In the genomic region with DNA sequence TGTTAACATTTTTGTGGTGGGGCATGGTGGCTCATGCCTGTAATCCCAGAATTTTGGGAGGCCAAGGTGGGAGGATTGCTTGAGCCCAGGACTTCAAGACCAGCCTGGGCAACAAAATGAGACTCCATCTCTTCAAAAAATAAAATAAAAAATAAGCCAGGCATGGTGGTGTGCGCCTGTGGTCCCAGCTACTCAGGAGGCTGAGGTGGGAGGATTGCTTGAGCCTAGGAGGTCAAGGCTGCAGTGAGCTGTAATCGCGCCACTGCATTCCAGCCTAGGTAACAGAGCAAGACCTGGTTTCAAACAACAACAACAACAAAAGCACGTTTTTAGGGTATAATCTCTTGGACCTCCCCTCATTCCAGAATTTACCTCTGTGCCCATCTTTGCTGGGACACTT, we compare ENCODE assay signal across 1 cellular context.
TF ChIP-seq lines count a peak whose summit lies in the region.

No MANE protein-coding gene starts in this region.

TF ChIP-seq in HepG2, 621 proteins besides CTCF, POLR2A, EP300 and RAD21:
- TF ChIP-seq, protein P1, sequence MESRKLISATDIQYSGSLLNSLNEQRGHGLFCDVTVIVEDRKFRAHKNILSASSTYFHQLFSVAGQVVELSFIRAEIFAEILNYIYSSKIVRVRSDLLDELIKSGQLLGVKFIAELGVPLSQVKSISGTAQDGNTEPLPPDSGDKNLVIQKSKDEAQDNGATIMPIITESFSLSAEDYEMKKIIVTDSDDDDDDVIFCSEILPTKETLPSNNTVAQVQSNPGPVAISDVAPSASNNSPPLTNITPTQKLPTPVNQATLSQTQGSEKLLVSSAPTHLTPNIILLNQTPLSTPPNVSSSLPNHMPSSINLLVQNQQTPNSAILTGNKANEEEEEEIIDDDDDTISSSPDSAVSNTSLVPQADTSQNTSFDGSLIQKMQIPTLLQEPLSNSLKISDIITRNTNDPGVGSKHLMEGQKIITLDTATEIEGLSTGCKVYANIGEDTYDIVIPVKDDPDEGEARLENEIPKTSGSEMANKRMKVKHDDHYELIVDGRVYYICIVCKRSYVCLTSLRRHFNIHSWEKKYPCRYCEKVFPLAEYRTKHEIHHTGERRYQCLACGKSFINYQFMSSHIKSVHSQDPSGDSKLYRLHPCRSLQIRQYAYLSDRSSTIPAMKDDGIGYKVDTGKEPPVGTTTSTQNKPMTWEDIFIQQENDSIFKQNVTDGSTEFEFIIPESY (CRISPR knock-in tag; IDR thresholded peaks at IDR 0.05) = peak; percentile 71
- TF ChIP-seq, protein P2, sequence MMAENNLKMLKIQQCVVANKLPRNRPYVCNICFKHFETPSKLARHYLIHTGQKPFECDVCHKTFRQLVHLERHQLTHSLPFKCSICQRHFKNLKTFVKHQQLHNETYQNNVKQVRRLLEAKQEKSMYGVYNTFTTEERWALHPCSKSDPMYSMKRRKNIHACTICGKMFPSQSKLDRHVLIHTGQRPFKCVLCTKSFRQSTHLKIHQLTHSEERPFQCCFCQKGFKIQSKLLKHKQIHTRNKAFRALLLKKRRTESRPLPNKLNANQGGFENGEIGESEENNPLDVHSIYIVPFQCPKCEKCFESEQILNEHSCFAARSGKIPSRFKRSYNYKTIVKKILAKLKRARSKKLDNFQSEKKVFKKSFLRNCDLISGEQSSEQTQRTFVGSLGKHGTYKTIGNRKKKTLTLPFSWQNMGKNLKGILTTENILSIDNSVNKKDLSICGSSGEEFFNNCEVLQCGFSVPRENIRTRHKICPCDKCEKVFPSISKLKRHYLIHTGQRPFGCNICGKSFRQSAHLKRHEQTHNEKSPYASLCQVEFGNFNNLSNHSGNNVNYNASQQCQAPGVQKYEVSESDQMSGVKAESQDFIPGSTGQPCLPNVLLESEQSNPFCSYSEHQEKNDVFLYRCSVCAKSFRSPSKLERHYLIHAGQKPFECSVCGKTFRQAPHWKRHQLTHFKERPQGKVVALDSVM (CRISPR knock-in tag; IDR thresholded peaks at IDR 0.05) = peak; percentile 81
